24 cellular contexts compared by ENCODE assay signal in genomic region chr3:135781026-135781815, GRCh38.
"Had no signal": no experiment of that assay in that cellular context is flagged by ENCODE, and none has a peak within 500 bp of the region (broad histone marks: within the 10 kb centered on the region; RNA-seq: fewer than 3 reads in every experiment).

No MANE protein-coding gene starts in this region.

- ATAC-seq: naive thymus-derived CD8-positive, alpha-beta T cell; natural killer cell treated with Interleukin-12 subunit alpha and Interleukin-12 subunit beta and Interleukin-15 and Interleukin-18, amount 100 ng/mL, for 72 hours; pancreas; right cardiac atrium; right lobe of liver; stimulated activated effector memory CD8-positive, alpha-beta T cell treated with anti-CD3 and anti-CD28 coated beads, Interleukin-12 subunit alpha, Interleukin-12 subunit beta, amount 100 ng/mL, for 72 hours; stimulated activated naive B cell treated with anti-CD40 and anti-IgM and Interleukin-4, amounts not matched to agents 10 μg/mL and 1 μg/mL and 100 μg/mL, for 72 hours; upper lobe of right lung had no signal

- H3K27ac ChIP-seq: neutrophil, pancreas, prostate gland, right lobe of liver, sigmoid colon, stomach, suprapubic skin, testis, tibial artery, transverse colon, upper lobe of right lung, uterus had no signal

- DNase-seq: naive thymus-derived CD8-positive, alpha-beta T cell; nephron progenitor cell; pancreas; right cardiac atrium; right lobe of liver; sigmoid colon; small intestine; stimulated activated CD4-positive, alpha-beta T cell treated with anti-CD3 and anti-CD28 coated beads, Interleukin-15, amount 100 ng/mL, for 24 hours; stimulated activated CD4-positive, alpha-beta T cell treated with anti-CD3 and anti-CD28 coated beads, Interleukin-2, amount 100 ng/mL, for 24 hours; stimulated activated CD4-positive, alpha-beta T cell treated with anti-CD3 and anti-CD28 coated beads, Interleukin-2, amount 100 ng/mL, for 48 hours; stimulated activated CD4-positive, alpha-beta T cell treated with anti-CD3 and anti-CD28 coated beads, Interleukin-4, amount 100 ng/mL, for 24 hours; stimulated activated naive B cell treated with anti-CD40 and anti-IgM and Interleukin-4, amounts not matched to agents 10 μg/mL and 1 μg/mL and 100 μg/mL, for 72 hours; stimulated activated naive CD4-positive, alpha-beta T cell treated with Interleukin-2 at 50 U/mL for 16 hours; stomach; testis; tibial artery; transverse colon; upper lobe of right lung; uterus had no signal
